1 cellular context compared by ENCODE assay signal in the genomic region with DNA sequence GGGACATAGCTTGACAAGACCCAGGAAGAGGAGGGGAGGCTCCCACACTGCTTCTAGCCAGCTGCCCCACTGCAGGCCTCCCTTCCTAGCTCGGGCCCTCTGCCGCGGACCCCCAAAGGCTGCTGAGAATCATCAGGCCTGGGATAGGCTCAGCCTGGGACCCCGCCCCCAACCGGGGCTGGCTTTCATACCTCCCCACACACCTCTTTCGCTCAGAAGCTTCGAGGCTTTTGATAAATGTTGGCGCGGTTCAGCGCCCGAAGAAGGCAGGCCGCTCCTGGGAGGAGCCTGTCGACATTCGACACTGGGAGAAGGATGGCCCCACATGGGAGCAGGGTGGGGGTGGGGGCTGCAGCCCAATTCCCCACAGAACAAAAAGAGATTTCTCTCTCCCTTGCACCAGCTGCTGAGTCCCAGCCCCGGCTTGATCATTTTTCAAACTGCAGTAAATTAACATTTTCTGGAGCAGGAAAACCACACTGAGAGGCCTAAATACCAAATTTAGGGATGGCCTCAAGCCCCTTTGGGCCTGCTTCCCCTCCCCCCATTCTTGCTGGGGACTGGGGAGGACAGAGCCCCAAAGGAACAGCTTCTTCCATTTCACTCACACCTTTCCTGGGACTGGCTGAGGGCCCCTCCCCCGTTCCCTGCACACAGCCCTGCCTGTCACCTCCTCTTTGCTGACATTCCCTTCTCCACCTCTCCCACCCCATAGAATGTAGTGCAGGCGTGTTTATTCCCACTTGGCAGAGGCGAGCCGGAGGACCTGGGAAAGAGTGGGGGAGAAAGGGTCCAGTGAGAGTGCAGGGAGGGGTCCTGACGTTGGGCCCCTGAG.
TF ChIP-seq lines count a peak whose summit lies in the region.

No MANE protein-coding gene starts in this region.

TF ChIP-seq in GM23338, 12 proteins besides CTCF, POLR2A, EP300 and RAD21:
- TF ChIP-seq ZNF114 (CRISPR knock-in tag; IDR thresholded peaks at IDR 0.05), result no peak
- no peak for TF ChIP-seq NANOG (IDR thresholded peaks at IDR 0.05; ENCODE audit: borderline replicate concordance)
- TF ChIP-seq EZH2 (IDR thresholded peaks at IDR 0.05; ENCODE audit: low read depth, unreplicated experiment), result no peak
- TF ChIP-seq REST (IDR thresholded peaks at IDR 0.05; ENCODE audit: unreplicated experiment), result no peak
- TF ChIP-seq POLR2AphosphoS5 (IDR thresholded peaks at IDR 0.05; ENCODE audit: low read depth), result no peak
- TF ChIP-seq ZNF462 (CRISPR knock-in tag; IDR thresholded peaks at IDR 0.05), result no peak
- TF ChIP-seq JUNB (IDR thresholded peaks at IDR 0.05; ENCODE audit: unreplicated experiment), result no peak
- no peak for TF ChIP-seq STAT1 (IDR thresholded peaks at IDR 0.05; ENCODE audit: unreplicated experiment)
- TF ChIP-seq ZNF331 (CRISPR knock-in tag; IDR thresholded peaks at IDR 0.05; ENCODE audit: low read depth), result no peak
- TF ChIP-seq EZH2phosphoT487 (IDR thresholded peaks at IDR 0.05; ENCODE audit: unreplicated experiment), result no peak
- no peak for TF ChIP-seq CREB1 (CRISPR knock-in tag; IDR thresholded peaks at IDR 0.05; ENCODE audit: low read depth)
- TF ChIP-seq ETS1 (IDR thresholded peaks at IDR 0.05), result no peak
